22 cellular contexts compared by ENCODE assay signal in the genomic region with DNA sequence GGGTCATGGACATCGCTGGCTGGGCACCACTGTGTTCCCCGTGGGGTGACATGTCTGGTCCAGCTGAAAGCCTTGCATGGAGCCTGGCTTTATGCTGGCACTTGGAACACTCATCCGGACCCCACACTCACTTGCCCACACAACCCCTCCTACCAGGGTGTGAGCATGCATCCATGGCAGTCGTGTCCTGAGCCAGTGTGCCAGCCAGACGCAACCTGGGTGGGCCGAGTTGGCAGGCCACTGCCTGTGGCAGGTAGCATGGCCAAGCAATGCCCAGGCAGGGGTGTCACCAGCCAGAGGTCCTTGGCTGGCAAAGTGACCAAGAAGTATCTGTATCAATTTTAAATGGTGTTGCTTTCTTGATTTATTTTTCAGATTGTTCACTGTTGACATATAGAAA.
"Had no signal": no experiment of that assay in that cellular context is flagged by ENCODE, and none has a peak within 500 bp of the region (broad histone marks: within the 10 kb centered on the region; RNA-seq: fewer than 3 reads in every experiment).

No MANE protein-coding gene starts in this region.

- ATAC-seq: effector memory CD8-positive, alpha-beta T cell; esophagus mucosa; gastrocnemius medialis; heart right ventricle; left cardiac atrium; left lung; left ventricle myocardium superior; lower lobe of right lung had no signal

- H3K9me3 ChIP-seq: colonic mucosa, gastrocnemius medialis, lower lobe of right lung had no signal

- H3K27ac ChIP-seq: colonic mucosa, epithelial cell of prostate, esophagus squamous epithelium, gastrocnemius medialis, heart right ventricle, left lung, lower lobe of right lung had no signal

- H3K4me3 ChIP-seq: colonic mucosa, esophagus squamous epithelium, gastrocnemius medialis, heart right ventricle, left lung, lower lobe of right lung had no signal

- H3K27me3 ChIP-seq: colonic mucosa, esophagus squamous epithelium, gastrocnemius medialis, heart right ventricle, left lung had no signal

- H3K4me1 ChIP-seq: colonic mucosa, esophagus squamous epithelium, gastrocnemius medialis, heart right ventricle, left lung, lower lobe of right lung had no signal

- DNase-seq: colonic mucosa; cortex of kidney; effector CD8-positive, alpha-beta T cell; effector memory CD8-positive, alpha-beta T cell; endodermal cell; erythroblast; esophagus squamous epithelium; foreskin fibroblast; foreskin melanocyte; gastrocnemius medialis; glutamatergic neuron; head of caudate nucleus; heart right ventricle; hippocampal formation; left cardiac atrium; left ventricle myocardium superior; lower lobe of right lung; mesenchymal stem cell; midbrain had no signal

- H3K36me3 ChIP-seq: colonic mucosa, esophagus squamous epithelium, gastrocnemius medialis, heart right ventricle, left lung, lower lobe of right lung had no signal
